In genomic region chr9:37753489-37754190, GRCh38 we compare ENCODE assay signal across 1 cellular context.
TF ChIP-seq lines count a peak whose summit lies in the region.

A gene with protein sequence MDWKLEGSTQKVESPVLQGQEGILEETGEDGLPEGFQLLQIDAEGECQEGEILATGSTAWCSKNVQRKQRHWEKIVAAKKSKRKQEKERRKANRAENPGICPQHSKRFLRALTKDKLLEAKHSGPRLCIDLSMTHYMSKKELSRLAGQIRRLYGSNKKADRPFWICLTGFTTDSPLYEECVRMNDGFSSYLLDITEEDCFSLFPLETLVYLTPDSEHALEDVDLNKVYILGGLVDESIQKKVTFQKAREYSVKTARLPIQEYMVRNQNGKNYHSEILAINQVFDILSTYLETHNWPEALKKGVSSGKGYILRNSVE (plus strand): TSS chr9:37753805. CDS start chr9:37761932, 8,127 bp downstream.

TF ChIP-seq in K562, 482 proteins besides CTCF, POLR2A, EP300 and RAD21 (continued from another document and continues in another):
- TF ChIP-seq POLR2H (tag; IDR thresholded peaks at IDR 0.05; ENCODE audit: low read depth) = no peak; the same call in 1 of the 2 replicates
- no peak for TF ChIP-seq TSHZ1 (CRISPR knock-in tag; IDR thresholded peaks at IDR 0.05)
- TF ChIP-seq ZNF121 (CRISPR knock-in tag; conservative IDR thresholded peaks at IDR 0.05) = no peak
- TF ChIP-seq E2F5 (CRISPR knock-in tag; IDR thresholded peaks at IDR 0.05) = no peak
- TF ChIP-seq TBL1XR1 (IDR thresholded peaks at IDR 0.05; ENCODE audit: low read length in 2 of 2) = no peak
- TF ChIP-seq E2F6 (IDR thresholded peaks at IDR 0.05; ENCODE audit: borderline replicate concordance in 1 of 2, extremely low read depth in 1 of 2, insufficient read depth in 1 of 2, insufficient read length in 1 of 2, low read depth in 1 of 2, low read length in 1 of 2, poor library complexity in 1 of 2, severe bottlenecking in 1 of 2) = peak in 1 of 2 experiments; percentile 24
- TF ChIP-seq MAZ (CRISPR knock-in tag; conservative IDR thresholded peaks at IDR 0.05 in 1 of 2, IDR thresholded peaks at IDR 0.05 in 1 of 2) = peak; percentile 78 to 79
- TF ChIP-seq ZNF316 (IDR thresholded peaks at IDR 0.05) = peak; percentile 16; the same call in 1 of the 2 replicates
- TF ChIP-seq ZSCAN29 (IDR thresholded peaks at IDR 0.05) = no peak
- TF ChIP-seq, protein P1, sequence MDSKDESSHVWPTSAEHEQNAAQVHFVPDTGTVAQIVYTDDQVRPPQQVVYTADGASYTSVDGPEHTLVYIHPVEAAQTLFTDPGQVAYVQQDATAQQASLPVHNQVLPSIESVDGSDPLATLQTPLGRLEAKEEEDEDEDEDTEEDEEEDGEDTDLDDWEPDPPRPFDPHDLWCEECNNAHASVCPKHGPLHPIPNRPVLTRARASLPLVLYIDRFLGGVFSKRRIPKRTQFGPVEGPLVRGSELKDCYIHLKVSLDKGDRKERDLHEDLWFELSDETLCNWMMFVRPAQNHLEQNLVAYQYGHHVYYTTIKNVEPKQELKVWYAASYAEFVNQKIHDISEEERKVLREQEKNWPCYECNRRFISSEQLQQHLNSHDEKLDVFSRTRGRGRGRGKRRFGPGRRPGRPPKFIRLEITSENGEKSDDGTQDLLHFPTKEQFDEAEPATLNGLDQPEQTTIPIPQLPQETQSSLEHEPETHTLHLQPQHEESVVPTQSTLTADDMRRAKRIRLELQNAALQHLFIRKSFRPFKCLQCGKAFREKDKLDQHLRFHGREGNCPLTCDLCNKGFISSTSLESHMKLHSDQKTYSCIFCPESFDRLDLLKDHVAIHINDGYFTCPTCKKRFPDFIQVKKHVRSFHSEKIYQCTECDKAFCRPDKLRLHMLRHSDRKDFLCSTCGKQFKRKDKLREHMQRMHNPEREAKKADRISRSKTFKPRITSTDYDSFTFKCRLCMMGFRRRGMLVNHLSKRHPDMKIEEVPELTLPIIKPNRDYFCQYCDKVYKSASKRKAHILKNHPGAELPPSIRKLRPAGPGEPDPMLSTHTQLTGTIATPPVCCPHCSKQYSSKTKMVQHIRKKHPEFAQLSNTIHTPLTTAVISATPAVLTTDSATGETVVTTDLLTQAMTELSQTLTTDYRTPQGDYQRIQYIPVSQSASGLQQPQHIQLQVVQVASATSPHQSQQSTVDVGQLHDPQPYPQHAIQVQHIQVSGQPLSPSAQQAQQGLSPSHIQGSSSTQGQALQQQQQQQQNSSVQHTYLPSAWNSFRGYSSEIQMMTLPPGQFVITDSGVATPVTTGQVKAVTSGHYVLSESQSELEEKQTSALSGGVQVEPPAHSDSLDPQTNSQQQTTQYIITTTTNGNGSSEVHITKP (IDR thresholded peaks at IDR 0.05; ENCODE audit: partially characterized antibody) = peak; percentile 81
- TF ChIP-seq MEF2D (tag; conservative IDR thresholded peaks at IDR 0.05; ENCODE audit: low read depth) = no peak
- no peak for TF ChIP-seq IRF2 (CRISPR knock-in tag; IDR thresholded peaks at IDR 0.05)
- TF ChIP-seq ZNF75A (CRISPR knock-in tag; IDR thresholded peaks at IDR 0.05) = no peak
- no peak for TF ChIP-seq CHD4 (IDR thresholded peaks at IDR 0.05; ENCODE audit: insufficient read depth, insufficient replicate concordance, low read depth, low read length, poor library complexity, severe bottlenecking)
- no peak for TF ChIP-seq BCLAF1 (IDR thresholded peaks at IDR 0.05; ENCODE audit: borderline replicate concordance in 1 of 2, control insufficient read depth in 1 of 2, low read depth in 2 of 2, low read length in 1 of 2)
- no peak for TF ChIP-seq PML (IDR thresholded peaks at IDR 0.05; ENCODE audit: low read length)
- TF ChIP-seq JUND (IDR thresholded peaks at IDR 0.05; ENCODE audit: borderline replicate concordance, low read depth, low read length) = 0 out of 2 replicates have a peak, but pooled peaks have one; percentile 30
- no peak for TF ChIP-seq JUND (tag; IDR thresholded peaks at IDR 0.05; ENCODE audit: borderline replicate concordance, low read depth, low read length)
- no peak for TF ChIP-seq HEY1 (CRISPR knock-in tag; IDR thresholded peaks at IDR 0.05; ENCODE audit: borderline replicate concordance)
- TF ChIP-seq SNAPC5 (CRISPR knock-in tag; IDR thresholded peaks at IDR 0.05) = no peak
- no peak for TF ChIP-seq ZNF431 (CRISPR knock-in tag; IDR thresholded peaks at IDR 0.05)
- no peak for TF ChIP-seq ZNF57 (CRISPR knock-in tag; IDR thresholded peaks at IDR 0.05)
- TF ChIP-seq DACH1 (IDR thresholded peaks at IDR 0.05; ENCODE audit: partially characterized antibody) = no peak
- TF ChIP-seq YBX1 (IDR thresholded peaks at IDR 0.05) = no peak
- 0 out of 2 replicates have a peak, but pooled peaks have one; percentile 23 for TF ChIP-seq ARID4B (CRISPR knock-in tag; IDR thresholded peaks at IDR 0.05)
- TF ChIP-seq PTBP1 (IDR thresholded peaks at IDR 0.05; ENCODE audit: low read depth, low read length) = no peak
- TF ChIP-seq PURB (CRISPR knock-in tag; IDR thresholded peaks at IDR 0.05; ENCODE audit: low read depth) = no peak
- no peak for TF ChIP-seq SP2 (IDR thresholded peaks at IDR 0.05; ENCODE audit: extremely low read depth, low read depth, low read length, poor library complexity, severe bottlenecking)
- no peak for TF ChIP-seq ZNF253 (CRISPR knock-in tag; conservative IDR thresholded peaks at IDR 0.05)
- no peak for TF ChIP-seq MXI1 (IDR thresholded peaks at IDR 0.05; ENCODE audit: low read depth, low read length)
- TF ChIP-seq, protein P2, sequence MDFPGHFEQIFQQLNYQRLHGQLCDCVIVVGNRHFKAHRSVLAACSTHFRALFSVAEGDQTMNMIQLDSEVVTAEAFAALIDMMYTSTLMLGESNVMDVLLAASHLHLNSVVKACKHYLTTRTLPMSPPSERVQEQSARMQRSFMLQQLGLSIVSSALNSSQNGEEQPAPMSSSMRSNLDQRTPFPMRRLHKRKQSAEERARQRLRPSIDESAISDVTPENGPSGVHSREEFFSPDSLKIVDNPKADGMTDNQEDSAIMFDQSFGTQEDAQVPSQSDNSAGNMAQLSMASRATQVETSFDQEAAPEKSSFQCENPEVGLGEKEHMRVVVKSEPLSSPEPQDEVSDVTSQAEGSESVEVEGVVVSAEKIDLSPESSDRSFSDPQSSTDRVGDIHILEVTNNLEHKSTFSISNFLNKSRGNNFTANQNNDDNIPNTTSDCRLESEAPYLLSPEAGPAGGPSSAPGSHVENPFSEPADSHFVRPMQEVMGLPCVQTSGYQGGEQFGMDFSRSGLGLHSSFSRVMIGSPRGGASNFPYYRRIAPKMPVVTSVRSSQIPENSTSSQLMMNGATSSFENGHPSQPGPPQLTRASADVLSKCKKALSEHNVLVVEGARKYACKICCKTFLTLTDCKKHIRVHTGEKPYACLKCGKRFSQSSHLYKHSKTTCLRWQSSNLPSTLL (IDR thresholded peaks at IDR 0.05) = no peak
- peak; percentile 90 for TF ChIP-seq ELF1 (tag; IDR thresholded peaks at IDR 0.05)
- 0 out of 4 replicates have a peak, but pooled peaks of 1 of the 2 experiments have one; percentile 22 for TF ChIP-seq ARNT (IDR thresholded peaks at IDR 0.05)
- TF ChIP-seq ZNF583 (CRISPR knock-in tag; IDR thresholded peaks at IDR 0.05) = no peak
- TF ChIP-seq SNIP1 (IDR thresholded peaks at IDR 0.05; ENCODE audit: low read depth) = no peak
- TF ChIP-seq KDM4B (IDR thresholded peaks at IDR 0.05; ENCODE audit: borderline replicate concordance in 2 of 2, low read depth in 1 of 2) = no peak; a peak in 1 of 4 replicates
- TF ChIP-seq, protein P3, sequence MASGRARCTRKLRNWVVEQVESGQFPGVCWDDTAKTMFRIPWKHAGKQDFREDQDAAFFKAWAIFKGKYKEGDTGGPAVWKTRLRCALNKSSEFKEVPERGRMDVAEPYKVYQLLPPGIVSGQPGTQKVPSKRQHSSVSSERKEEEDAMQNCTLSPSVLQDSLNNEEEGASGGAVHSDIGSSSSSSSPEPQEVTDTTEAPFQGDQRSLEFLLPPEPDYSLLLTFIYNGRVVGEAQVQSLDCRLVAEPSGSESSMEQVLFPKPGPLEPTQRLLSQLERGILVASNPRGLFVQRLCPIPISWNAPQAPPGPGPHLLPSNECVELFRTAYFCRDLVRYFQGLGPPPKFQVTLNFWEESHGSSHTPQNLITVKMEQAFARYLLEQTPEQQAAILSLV (tag; IDR thresholded peaks at IDR 0.05) = no peak
- TF ChIP-seq ZNF696 (CRISPR knock-in tag; conservative IDR thresholded peaks at IDR 0.05) = no peak
- no peak for TF ChIP-seq FUS (optimal IDR thresholded peaks at IDR 0.05; ENCODE audit: low read depth, low read length)
- no peak for TF ChIP-seq HOXB6 (CRISPR knock-in tag; IDR thresholded peaks at IDR 0.05; ENCODE audit: borderline replicate concordance)
